Comparison of ENCODE assay signal across 13 cellular contexts in the genomic region with DNA sequence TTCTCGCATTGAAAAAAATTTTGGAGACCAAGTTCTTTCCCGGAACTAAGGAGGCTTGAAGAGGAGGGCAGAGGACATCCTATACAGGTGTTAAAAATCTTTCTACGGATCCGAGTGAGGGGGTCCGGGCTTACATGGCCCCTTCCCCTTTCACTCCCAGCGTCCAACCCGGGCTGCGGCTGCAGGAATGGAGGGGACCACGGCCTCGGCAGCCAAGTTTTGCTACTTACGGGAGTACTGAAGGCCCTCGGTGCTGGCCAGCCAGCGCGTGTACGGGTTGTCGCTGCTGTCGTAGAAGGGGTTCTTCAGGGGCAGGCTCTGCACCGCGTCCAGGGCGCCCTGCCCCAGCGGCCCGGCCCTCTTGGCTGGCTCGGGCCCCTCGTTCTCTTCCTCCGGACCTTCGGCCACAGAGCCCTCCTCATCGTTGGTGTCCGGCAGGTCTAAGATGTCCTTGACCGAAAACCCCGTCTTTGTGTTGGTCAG. TPM values are rescaled to one million over a fixed set of nuclear protein-coding genes. Genes with fewer than 3 reads are reported as not detected.
DNase-seq lines count a peak whose midpoint lies in the region; ATAC-seq, FAIRE-seq and TF ChIP-seq lines count a peak whose summit lies in the region.
"Had no signal": no experiment of that assay in that cellular context is flagged by ENCODE, and none has a peak within 500 bp of the region (broad histone marks: within the 10 kb centered on the region; RNA-seq: fewer than 3 reads in every experiment).

No MANE protein-coding gene starts in this region.

- no peak for TF ChIP-seq CTCF in A549 (IDR thresholded peaks at IDR 0.05)
- no peak for TF ChIP-seq CTCF in GM10248 (IDR thresholded peaks at IDR 0.05; ENCODE audit: control extremely low read depth, extremely low read depth, low read depth, missing control alignments)

- WGBS in A549 (ENCODE audit: missing lambda C conversion rate): 29% methylated on average over 19 of the region's 30 CpGs

- no peak for DNase-seq in A549 (ENCODE audit: low read depth in 1 of 2, low spot score in 1 of 2)
- DNase-seq in GM10248 (ENCODE audit: extremely low spot score): peak; percentile 21
- DNase-seq in activated naive CD8-positive, alpha-beta T cell treated with anti-CD3 and anti-CD28 coated beads, Interleukin-2, amount 10 ng/mL, durations not matched to agents 7 days and 5 days: peak; percentile 49
- no peak for DNase-seq in naive thymus-derived CD4-positive, alpha-beta T cell
- no peak for DNase-seq in NCI-H1092 treated with DMSO at 0.1 percent for 48 hours (lab: John Stamatoyannopoulos, UW)
- DNase-seq: NCI-H524 had no signal

- no peak for TF ChIP-seq RAD21 in A549 (conservative IDR thresholded peaks at IDR 0.05 in 1 of 2, IDR thresholded peaks at IDR 0.05 in 1 of 2)

- intact Hi-C loops in naive thymus-derived CD4-positive, alpha-beta T cell (cut with micrococcal nuclease): loop anchor here in 1 of 2 donors (2.0 kb wide), 1 partner anchor 192 kb away; a partner anchor contains a TSS

- H3K27ac ChIP-seq in A549: no peak overlapping the region
- no peak overlapping the region for H3K27ac ChIP-seq in naive thymus-derived CD4-positive, alpha-beta T cell (ENCODE audit: low read depth, low read length)

- POLR2A ChIA-PET in A549 (lab: Yijun Ruan, JAX): no interaction called here
- POLR2A ChIA-PET in GM10248 (lab: Yijun Ruan, JAX): no interaction called here
- POLR2A ChIA-PET in activated naive CD8-positive, alpha-beta T cell treated with anti-CD3 and anti-CD28 coated beads, Interleukin-2, amount 10 ng/mL, durations not matched to agents 7 days and 5 days (lab: Charles Lee): no interaction called here
- POLR2A ChIA-PET in naive thymus-derived CD4-positive, alpha-beta T cell (lab: Charles Lee): no interaction called here

- peaks cover 0 to 35% of the 10 kb centered on the region in 2 donors for H3K27me3 ChIP-seq in naive thymus-derived CD4-positive, alpha-beta T cell (ENCODE audit: control insufficient read depth in 2 of 2, insufficient read depth in 2 of 2, low read length in 2 of 2)

- TF ChIP-seq POLR2A in A549 (IDR thresholded peaks at IDR 0.05; ENCODE audit: low read length): no peak

- peaks cover 81% of the 10 kb centered on the region for H3K27me3 Mint-ChIP-seq in activated naive CD8-positive, alpha-beta T cell treated with anti-CD3 and anti-CD28 coated beads, Interleukin-2, amount 10 ng/mL, durations not matched to agents 7 days and 5 days
- H3K27me3 Mint-ChIP-seq in naive thymus-derived CD4-positive, alpha-beta T cell: peaks cover 55 to 90% (median 70%) of the 10 kb centered on the region in 5 donors

- no peak for TF ChIP-seq EP300 in A549 (IDR thresholded peaks at IDR 0.05)

- no peaks in the 10 kb centered on the region for H3K9me3 ChIP-seq in A549
- H3K9me3 ChIP-seq in naive thymus-derived CD4-positive, alpha-beta T cell (ENCODE audit: control insufficient read depth in 2 of 3, low read length in 3 of 3): no peaks in the 10 kb centered on the region

- H3K4me3 Mint-ChIP-seq in activated naive CD8-positive, alpha-beta T cell treated with anti-CD3 and anti-CD28 coated beads, Interleukin-2, amount 10 ng/mL, durations not matched to agents 7 days and 5 days: peak overlapping the region; percentile 45
- H3K4me3 Mint-ChIP-seq in naive thymus-derived CD4-positive, alpha-beta T cell: peak overlapping the region; percentile 12 to 85 (median 72)

- peaks cover 36% of the 10 kb centered on the region for H3K4me1 ChIP-seq in A549
- H3K4me1 ChIP-seq in naive thymus-derived CD4-positive, alpha-beta T cell (ENCODE audit: control insufficient read depth in 2 of 2, insufficient read depth in 2 of 2, low read length in 2 of 2): peaks cover 0 to 31% of the 10 kb centered on the region in 2 donors

- H3K4me1 Mint-ChIP-seq in activated naive CD8-positive, alpha-beta T cell treated with anti-CD3 and anti-CD28 coated beads, Interleukin-2, amount 10 ng/mL, durations not matched to agents 7 days and 5 days: peaks cover 21% of the 10 kb centered on the region
- H3K4me1 Mint-ChIP-seq in naive thymus-derived CD4-positive, alpha-beta T cell: peaks cover 26 to 81% (median 61%) of the 10 kb centered on the region in 7 donors

- peak overlapping the region; percentile 49; the same call in 2 of the 3 replicates for H3K4me3 ChIP-seq in A549
- no peak overlapping the region for H3K4me3 ChIP-seq in naive thymus-derived CD4-positive, alpha-beta T cell (ENCODE audit: low read length)
- H3K4me3 ChIP-seq: lung had no signal

- H3K27ac Mint-ChIP-seq in activated naive CD8-positive, alpha-beta T cell treated with anti-CD3 and anti-CD28 coated beads, Interleukin-2, amount 10 ng/mL, durations not matched to agents 7 days and 5 days: no peak overlapping the region
- peak overlapping the region in 1 of 9 donors; percentile 70 for H3K27ac Mint-ChIP-seq in naive thymus-derived CD4-positive, alpha-beta T cell

- H3K36me3 ChIP-seq in naive thymus-derived CD4-positive, alpha-beta T cell (ENCODE audit: control insufficient read depth in 2 of 3, insufficient read depth in 3 of 3, low read length in 3 of 3): no peaks in the 10 kb centered on the region

- ATAC-seq in A549 (peak in 1 of 2 experiments; percentile 27; a peak in 3 of 6 replicates), HG02759 (IDR thresholded peaks at IDR 0.05; ENCODE audit: unreplicated experiment) (no peak), GM18861 (IDR thresholded peaks at IDR 0.05; ENCODE audit: unreplicated experiment) (no peak), GM21576 (IDR thresholded peaks at IDR 0.05; ENCODE audit: unreplicated experiment) (no peak)
- no peak for ATAC-seq in activated naive CD8-positive, alpha-beta T cell treated with anti-CD3 and anti-CD28 coated beads, Interleukin-2, amount 10 ng/mL, durations not matched to agents 7 days and 5 days (ENCODE audit: low read depth)
- ATAC-seq in naive thymus-derived CD4-positive, alpha-beta T cell: no peak

- H3K4me2 ChIP-seq in A549: peak overlapping the region; percentile 100

- no peak for FAIRE-seq in A549 (lab: Jason Lieb, UNC)

- CTCF ChIA-PET in A549 (lab: Yijun Ruan, JAX): interaction anchor here (1.8 kb wide), 1 partner anchor 653 kb away, joined by 6 read pairs; no protein-coding TSS in a partner anchor
- CTCF ChIA-PET in GM10248 (lab: Yijun Ruan, JAX): interaction anchor here (2.6 kb wide), 1 partner anchor 59 kb away, joined by 7 read pairs; no protein-coding TSS in a partner anchor
- CTCF ChIA-PET in naive thymus-derived CD4-positive, alpha-beta T cell (lab: Charles Lee): no interaction called here

- H3K36me3 Mint-ChIP-seq in activated naive CD8-positive, alpha-beta T cell treated with anti-CD3 and anti-CD28 coated beads, Interleukin-2, amount 10 ng/mL, durations not matched to agents 7 days and 5 days: peaks cover 1% of the 10 kb centered on the region
- H3K36me3 Mint-ChIP-seq in naive thymus-derived CD4-positive, alpha-beta T cell: peaks cover 0 to 4% (median 0%) of the 10 kb centered on the region in 5 donors

- no peaks in the 10 kb centered on the region for H3K9me3 Mint-ChIP-seq in activated naive CD8-positive, alpha-beta T cell treated with anti-CD3 and anti-CD28 coated beads, Interleukin-2, amount 10 ng/mL, durations not matched to agents 7 days and 5 days
- H3K9me3 Mint-ChIP-seq in naive thymus-derived CD4-positive, alpha-beta T cell: no peaks in the 10 kb centered on the region

TF ChIP-seq in A549, 52 proteins besides CTCF, POLR2A, EP300 and RAD21:
- TF ChIP-seq ZSCAN20 (CRISPR knock-in tag; IDR thresholded peaks at IDR 0.05) (no peak), HEYL (CRISPR knock-in tag; IDR thresholded peaks at IDR 0.05) (no peak), RARB (CRISPR knock-in tag; IDR thresholded peaks at IDR 0.05) (no peak), CBX2 (IDR thresholded peaks at IDR 0.05; ENCODE audit: borderline replicate concordance, low read depth) (no peak), EHF (CRISPR knock-in tag; IDR thresholded peaks at IDR 0.05) (no peak), KDM1A (IDR thresholded peaks at IDR 0.05; ENCODE audit: low read depth) (no peak), JUN (IDR thresholded peaks at IDR 0.05) (no peak), POLR2AphosphoS2 (conservative IDR thresholded peaks at IDR 0.05; ENCODE audit: low read length) (no peak), HDAC2 (IDR thresholded peaks at IDR 0.05) (no peak)
- TF ChIP-seq, protein P1, sequence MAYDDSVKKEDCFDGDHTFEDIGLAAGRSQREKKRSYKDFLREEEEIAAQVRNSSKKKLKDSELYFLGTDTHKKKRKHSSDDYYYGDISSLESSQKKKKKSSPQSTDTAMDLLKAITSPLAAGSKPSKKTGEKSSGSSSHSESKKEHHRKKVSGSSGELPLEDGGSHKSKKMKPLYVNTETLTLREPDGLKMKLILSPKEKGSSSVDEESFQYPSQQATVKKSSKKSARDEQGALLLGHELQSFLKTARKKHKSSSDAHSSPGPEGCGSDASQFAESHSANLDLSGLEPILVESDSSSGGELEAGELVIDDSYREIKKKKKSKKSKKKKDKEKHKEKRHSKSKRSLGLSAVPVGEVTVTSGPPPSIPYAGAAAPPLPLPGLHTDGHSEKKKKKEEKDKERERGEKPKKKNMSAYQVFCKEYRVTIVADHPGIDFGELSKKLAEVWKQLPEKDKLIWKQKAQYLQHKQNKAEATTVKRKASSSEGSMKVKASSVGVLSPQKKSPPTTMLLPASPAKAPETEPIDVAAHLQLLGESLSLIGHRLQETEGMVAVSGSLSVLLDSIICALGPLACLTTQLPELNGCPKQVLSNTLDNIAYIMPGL (CRISPR knock-in tag; IDR thresholded peaks at IDR 0.05; ENCODE audit: borderline replicate concordance): no peak
- TF ChIP-seq, protein P2, sequence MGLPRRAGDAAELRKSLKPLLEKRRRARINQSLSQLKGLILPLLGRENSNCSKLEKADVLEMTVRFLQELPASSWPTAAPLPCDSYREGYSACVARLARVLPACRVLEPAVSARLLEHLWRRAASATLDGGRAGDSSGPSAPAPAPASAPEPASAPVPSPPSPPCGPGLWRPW (IDR thresholded peaks at IDR 0.05): no peak

RNA-seq across cellular contexts. Expression of a gene that starts 0.6 kb away (rescaled TPM):
- polyA plus RNA-seq in A549 (2011; rRNA removed) (not detected in 2 replicates), A549 (2017; fragmentation: RNase III; extraction: RNeasy Plus Mini Kit Qiagen cat#74134 plus additional on column Dnase treatment) (not detected in 3 replicates)
- polyA plus RNA-seq in A549 (2012; cell fraction: cytosol; rRNA removed): not detected in 2 replicates
- not detected in 2 replicates for polyA plus RNA-seq in A549 (2012; cell fraction: nucleus; rRNA removed)
- not detected in 2 replicates for polyA minus RNA-seq in A549 (2011; rRNA and poly(A)+ RNA removed)
- total RNA-seq in activated naive CD8-positive, alpha-beta T cell treated with anti-CD3 and anti-CD28 coated beads, Interleukin-2, amount 10 ng/mL, durations not matched to agents 7 days and 5 days: not detected
- not detected for total RNA-seq in naive thymus-derived CD4-positive, alpha-beta T cell
- polyA plus RNA-seq in naive thymus-derived CD4-positive, alpha-beta T cell: not detected
- total RNA-seq: lung; T-helper 1 cell treated with Interleukin-12 subunit alpha and Interleukin-12 subunit beta and Interleukin-4 antibody, amounts not matched to agents 30 ng/mL and 1 ng/mL, for 36 hours; urinary bladder had no signal
- polyA plus RNA-seq: esophagus, lung, urinary bladder had no signal

Comparison
In these comparisons a context has a peak if more than half of its experiments do, and no peak if none do; other contexts are left out.
1. DNase-seq: peak in GM10248 (single experiment) and activated naive CD8-positive, alpha-beta T cell treated with anti-CD3 and anti-CD28 coated beads, Interleukin-2, amount 10 ng/mL, durations not matched to agents 7 days and 5 days (single experiment); none in A549 (0 of 2), naive thymus-derived CD4-positive, alpha-beta T cell (0 of 9) and NCI-H1092 treated with DMSO at 0.1 percent for 48 hours (single experiment).